Comparison of ENCODE assay signal across 12 cellular contexts in genomic region chr22:30217698-30218565, GRCh38. TPM values are rescaled to one million over a fixed set of nuclear protein-coding genes. Genes with fewer than 3 reads are reported as not detected.
DNase-seq lines count a peak whose midpoint lies in the region; ATAC-seq, FAIRE-seq and TF ChIP-seq lines count a peak whose summit lies in the region.
"Had no signal": no experiment of that assay in that cellular context is flagged by ENCODE, and none has a peak within 500 bp of the region (broad histone marks: within the 10 kb centered on the region; RNA-seq: fewer than 3 reads in every experiment).

No MANE protein-coding gene starts in this region.

- peaks cover 33% of the 10 kb centered on the region for H3K4me1 Mint-ChIP-seq in activated naive CD8-positive, alpha-beta T cell (ENCODE audit: low read depth)
- peaks cover 52% of the 10 kb centered on the region for H3K4me1 Mint-ChIP-seq in activated naive CD8-positive, alpha-beta T cell treated with anti-CD3 and anti-CD28 coated beads, Interleukin-2, amount 50 U/mL, for 24 hours
- H3K4me1 Mint-ChIP-seq in mesothelial cell of epicardium = peaks cover 22% of the 10 kb centered on the region

- FAIRE-seq in urothelium cell line (lab: Jason Lieb, UNC) = peak; percentile 66

- WGBS in adrenal gland, 4 donors = 78 to 93% (median 84%) methylated on average over 14 to 23 of the region's 23 CpGs

- H3K27ac Mint-ChIP-seq in activated naive CD8-positive, alpha-beta T cell = peak overlapping the region; percentile 10
- H3K27ac Mint-ChIP-seq in activated naive CD8-positive, alpha-beta T cell treated with anti-CD3 and anti-CD28 coated beads, Interleukin-2, amount 50 U/mL, for 24 hours = no peak overlapping the region
- H3K27ac Mint-ChIP-seq in mesothelial cell of epicardium = peak overlapping the region; percentile 81

- no peak for TF ChIP-seq POLR2A in adrenal gland (IDR thresholded peaks at IDR 0.05)

- H3K4me1 ChIP-seq in adrenal gland (replicated peaks in 1 of 2) = peaks cover 5 to 6% of the 10 kb centered on the region in 2 donors

- DNase-seq in activated naive CD8-positive, alpha-beta T cell treated with anti-CD3 and anti-CD28 coated beads, Interleukin-2, amount 50 U/mL, for 24 hours = no peak
- DNase-seq in adrenal gland (peak in 4 of 7 donors; percentile 46 to 66 (median 58)), mesothelial cell of epicardium (ENCODE audit: low spot score in 2 of 2, unreplicated experiment in 2 of 2) (no peak), urothelium cell line (ENCODE audit: low spot score) (no peak), DMS153 treated with DMSO at 0.1 percent for 48 hours (lab: John Stamatoyannopoulos, UW; ENCODE audit: unreplicated experiment) (no peak), NCI-H187 treated with DMSO at 0.1 percent for 48 hours (lab: John Stamatoyannopoulos, UW) (no peak)
- DNase-seq: AML-193, NCI-H345, upper lobe of right lung had no signal

- no peak overlapping the region for H3K4me3 Mint-ChIP-seq in activated naive CD8-positive, alpha-beta T cell
- H3K4me3 Mint-ChIP-seq in activated naive CD8-positive, alpha-beta T cell treated with anti-CD3 and anti-CD28 coated beads, Interleukin-2, amount 50 U/mL, for 24 hours = no peak overlapping the region
- H3K4me3 Mint-ChIP-seq in mesothelial cell of epicardium = no peak overlapping the region
- H3K4me3 Mint-ChIP-seq: central memory CD8-positive, alpha-beta T cell had no signal

- no peak for ATAC-seq in activated naive CD8-positive, alpha-beta T cell treated with anti-CD3 and anti-CD28 coated beads, Interleukin-2, amount 50 U/mL, for 24 hours
- no peak for ATAC-seq in HG02588 (IDR thresholded peaks at IDR 0.05; ENCODE audit: unreplicated experiment)
- ATAC-seq: upper lobe of right lung had no signal

- H3K4me3 ChIP-seq in adrenal gland = no peak overlapping the region
- H3K4me3 ChIP-seq: upper lobe of right lung had no signal

- intact Hi-C loops in adrenal gland (cut with DNase I) = no loop called here

- H3K9me3 Mint-ChIP-seq in activated naive CD8-positive, alpha-beta T cell (ENCODE audit: low read depth) = no peaks in the 10 kb centered on the region
- no peaks in the 10 kb centered on the region for H3K9me3 Mint-ChIP-seq in activated naive CD8-positive, alpha-beta T cell treated with anti-CD3 and anti-CD28 coated beads, Interleukin-2, amount 50 U/mL, for 24 hours
- no peaks in the 10 kb centered on the region for H3K9me3 Mint-ChIP-seq in mesothelial cell of epicardium
- H3K9me3 Mint-ChIP-seq: central memory CD8-positive, alpha-beta T cell had no signal

- H3K36me3 ChIP-seq in adrenal gland (replicated peaks in 1 of 2) = no peaks in the 10 kb centered on the region
- H3K36me3 ChIP-seq: upper lobe of right lung had no signal

- no peaks in the 10 kb centered on the region for H3K9me3 ChIP-seq in adrenal gland (replicated peaks in 1 of 3)
- H3K9me3 ChIP-seq: upper lobe of right lung had no signal

- H3K36me3 Mint-ChIP-seq in activated naive CD8-positive, alpha-beta T cell = no peaks in the 10 kb centered on the region
- H3K36me3 Mint-ChIP-seq in activated naive CD8-positive, alpha-beta T cell treated with anti-CD3 and anti-CD28 coated beads, Interleukin-2, amount 50 U/mL, for 24 hours (ENCODE audit: low read depth) = no peaks in the 10 kb centered on the region
- no peaks in the 10 kb centered on the region for H3K36me3 Mint-ChIP-seq in mesothelial cell of epicardium

- peak overlapping the region in 1 of 5 donors; percentile 57 for H3K27ac ChIP-seq in adrenal gland
- H3K27ac ChIP-seq: upper lobe of right lung had no signal

- no peaks in the 10 kb centered on the region for H3K27me3 Mint-ChIP-seq in activated naive CD8-positive, alpha-beta T cell
- peaks cover 2% of the 10 kb centered on the region for H3K27me3 Mint-ChIP-seq in activated naive CD8-positive, alpha-beta T cell treated with anti-CD3 and anti-CD28 coated beads, Interleukin-2, amount 50 U/mL, for 24 hours
- H3K27me3 Mint-ChIP-seq in mesothelial cell of epicardium (ENCODE audit: low read depth) = no peaks in the 10 kb centered on the region
- H3K27me3 Mint-ChIP-seq: central memory CD8-positive, alpha-beta T cell had no signal

- TF ChIP-seq CTCF in adrenal gland (IDR thresholded peaks at IDR 0.05) = no peak
- no peak for TF ChIP-seq CTCF in mesothelial cell of epicardium (IDR thresholded peaks at IDR 0.05; ENCODE audit: unreplicated experiment)

- no peaks in the 10 kb centered on the region for H3K27me3 ChIP-seq in adrenal gland
- H3K27me3 ChIP-seq: upper lobe of right lung had no signal

RNA-seq across cellular contexts. Expression of gene LIF, which starts 28.6 kb away (rescaled TPM):
- total RNA-seq in adrenal gland (1 to 10 TPM in 6 of 8 donors, under 1 TPM in 2; 0.69 to 9.3 (median 2.6) TPM), mesothelial cell of epicardium (15.4 to 16.9 TPM (median 15.8 TPM) in 3 replicates)
- 1 to 10 TPM in 2 of 3 donors, under 1 TPM in 1; 0.49 to 2.4 (median 1.4) TPM for polyA plus RNA-seq in adrenal gland

RNA-seq across cellular contexts. Expression of gene OSM, which starts 48.7 kb away (rescaled TPM):
- 1 to 10 TPM in 6 of 8 donors, under 1 TPM in 2; 0.85 to 8.1 (median 1.9) TPM for total RNA-seq in adrenal gland
- polyA plus RNA-seq in adrenal gland = 1 to 10 TPM in 1 of 3 donors, under 1 TPM in 2; 0.44 to 1.6 (median 0.56) TPM
- not detected in 3 replicates for total RNA-seq in mesothelial cell of epicardium

Comparison
In these comparisons a context has a peak if more than half of its experiments do, and no peak if none do; other contexts are left out.
1. DNase-seq: peak in adrenal gland (4 of 7); none in activated naive CD8-positive, alpha-beta T cell treated with anti-CD3 and anti-CD28 coated beads, Interleukin-2, amount 50 U/mL, for 24 hours (single experiment), mesothelial cell of epicardium (0 of 2), urothelium cell line (single experiment), DMS153 treated with DMSO at 0.1 percent for 48 hours (single experiment) and NCI-H187 treated with DMSO at 0.1 percent for 48 hours (single experiment).